Comparison of ENCODE assay signal across 8 cellular contexts in the genomic region with DNA sequence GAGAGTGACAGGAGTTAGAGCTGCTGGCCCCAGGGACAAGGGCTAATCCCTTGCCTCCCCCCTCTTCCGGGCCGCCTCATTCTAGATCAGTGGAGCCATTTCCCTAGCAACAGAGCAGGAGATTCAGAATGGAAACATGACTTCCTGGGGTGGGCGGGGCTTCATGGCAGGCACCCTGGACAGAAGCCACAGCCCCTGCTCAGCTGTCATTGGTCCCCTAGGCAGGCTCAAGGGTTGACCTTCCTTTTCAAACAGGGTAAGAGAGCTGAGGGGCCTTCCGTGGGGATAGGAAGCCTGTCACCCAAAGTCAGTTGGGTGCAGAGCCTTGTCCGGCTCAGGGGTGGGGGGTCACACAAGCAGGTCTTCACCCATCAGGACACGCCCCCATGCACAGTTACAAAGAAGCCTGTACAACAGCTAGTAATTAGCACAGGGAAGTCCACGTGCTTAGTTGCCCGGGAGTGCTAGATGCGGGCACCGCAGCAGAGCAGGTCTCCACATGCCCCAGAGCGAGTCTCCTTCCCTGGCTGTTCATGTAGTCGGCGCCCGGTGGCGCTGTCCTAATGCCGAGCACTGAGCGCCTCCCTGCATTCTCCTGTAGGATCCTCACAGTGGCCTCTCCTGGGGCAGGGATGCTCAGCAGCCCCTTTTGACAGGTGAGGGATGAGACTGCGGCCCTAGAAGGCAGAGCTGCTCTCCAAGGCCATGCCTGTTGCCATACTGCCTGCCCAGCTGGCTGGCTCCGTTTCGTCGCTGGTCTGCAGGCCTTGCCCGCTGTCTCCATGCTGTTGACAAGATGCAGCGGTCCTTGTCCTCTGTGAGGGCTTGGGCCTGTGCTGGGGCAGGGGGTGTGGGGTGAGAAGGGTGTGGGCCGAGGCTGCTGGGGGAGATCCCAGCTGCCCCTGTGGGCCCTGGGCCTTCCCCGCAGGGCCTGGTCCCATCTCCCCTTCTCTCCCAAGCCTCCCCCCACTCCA. TPM values are rescaled to one million over a fixed set of nuclear protein-coding genes. Genes with fewer than 3 reads are reported as not detected.
DNase-seq lines count a peak whose midpoint lies in the region; ATAC-seq lines count a peak whose summit lies in the region.

No MANE protein-coding gene starts in this region.

- no peak for ATAC-seq in effector memory CD8-positive, alpha-beta T cell (replicated peaks)
- ATAC-seq in stimulated activated naive CD8-positive, alpha-beta T cell treated with anti-CD3 and anti-CD28 coated beads, Interleukin-15, amount 100 ng/mL, for 72 hours, result peak; percentile 29

- H3K27ac Mint-ChIP-seq in T-helper 2 cell treated with Interferon-gamma antibody and Interleukin-4, amounts not matched to agents 5 μg/mL and 100 μg/mL, for 36 hours, result peak overlapping the region; percentile 72
- peak overlapping the region; percentile 46 to 63 for H3K27ac Mint-ChIP-seq in effector memory CD8-positive, alpha-beta T cell
- peak overlapping the region; percentile 82 for H3K27ac Mint-ChIP-seq in stimulated activated naive CD8-positive, alpha-beta T cell treated with anti-CD3 and anti-CD28 coated beads, Interleukin-15, amount 100 ng/mL, for 72 hours

- peaks cover 21% of the 10 kb centered on the region for H3K4me1 Mint-ChIP-seq in T-helper 2 cell treated with Interferon-gamma antibody and Interleukin-4, amounts not matched to agents 5 μg/mL and 100 μg/mL, for 36 hours (ENCODE audit: low read depth)
- H3K4me1 Mint-ChIP-seq in effector memory CD8-positive, alpha-beta T cell (ENCODE audit: low read depth in 2 of 2), result peaks cover 15 to 18% of the 10 kb centered on the region in 2 donors
- peaks cover 58% of the 10 kb centered on the region for H3K4me1 Mint-ChIP-seq in stimulated activated naive CD8-positive, alpha-beta T cell treated with anti-CD3 and anti-CD28 coated beads, Interleukin-15, amount 100 ng/mL, for 72 hours

- no peaks in the 10 kb centered on the region for H3K9me3 Mint-ChIP-seq in T-helper 2 cell treated with Interferon-gamma antibody and Interleukin-4, amounts not matched to agents 5 μg/mL and 100 μg/mL, for 36 hours
- H3K9me3 Mint-ChIP-seq in effector memory CD8-positive, alpha-beta T cell, result no peaks in the 10 kb centered on the region
- no peaks in the 10 kb centered on the region for H3K9me3 Mint-ChIP-seq in stimulated activated naive CD8-positive, alpha-beta T cell treated with anti-CD3 and anti-CD28 coated beads, Interleukin-15, amount 100 ng/mL, for 72 hours

- peaks cover 5% of the 10 kb centered on the region for H3K36me3 Mint-ChIP-seq in T-helper 2 cell treated with Interferon-gamma antibody and Interleukin-4, amounts not matched to agents 5 μg/mL and 100 μg/mL, for 36 hours (ENCODE audit: low read depth)
- H3K36me3 Mint-ChIP-seq in effector memory CD8-positive, alpha-beta T cell (ENCODE audit: insufficient read depth), result peaks cover 22% of the 10 kb centered on the region

- peak; percentile 17 for DNase-seq in activated CD8-positive, alpha-beta memory T cell treated with anti-CD3 and anti-CD28 coated beads, Interleukin-2, amount 50 U/mL, for 4 hours
- DNase-seq in activated CD8-positive, alpha-beta memory T cell treated with anti-CD3 and anti-CD28 coated beads for 24 hours, result no peak
- DNase-seq in NCI-H1417 treated with DMSO at 0.1 percent for 48 hours (lab: John Stamatoyannopoulos, UW) (peak; percentile 70), lung microvascular endothelial cell (ENCODE audit: low read depth in 2 of 2) (peak; percentile 88 to 95)
- DNase-seq in T-helper 2 cell treated with Interferon-gamma antibody and Interleukin-4, amounts not matched to agents 5 μg/mL and 100 μg/mL, for 36 hours (ENCODE audit: low spot score), result peak; percentile 57
- no peak for DNase-seq in effector memory CD8-positive, alpha-beta T cell
- peak in 1 of 2 donors; percentile 56 for DNase-seq in stimulated activated naive CD8-positive, alpha-beta T cell treated with anti-CD3 and anti-CD28 coated beads, Interleukin-15, amount 100 ng/mL, for 72 hours
- DNase-seq in NK-92 treated with Interleukin-12 subunit alpha and Interleukin-12 subunit beta, amount 100 ng/mL, for 24 hours (lab: John Stamatoyannopoulos, UW), result no peak

- H3K27me3 Mint-ChIP-seq in T-helper 2 cell treated with Interferon-gamma antibody and Interleukin-4, amounts not matched to agents 5 μg/mL and 100 μg/mL, for 36 hours (ENCODE audit: low read depth), result no peaks in the 10 kb centered on the region
- H3K27me3 Mint-ChIP-seq in effector memory CD8-positive, alpha-beta T cell, result no peaks in the 10 kb centered on the region
- no peaks in the 10 kb centered on the region for H3K27me3 Mint-ChIP-seq in stimulated activated naive CD8-positive, alpha-beta T cell treated with anti-CD3 and anti-CD28 coated beads, Interleukin-15, amount 100 ng/mL, for 72 hours

- H3K4me3 Mint-ChIP-seq in T-helper 2 cell treated with Interferon-gamma antibody and Interleukin-4, amounts not matched to agents 5 μg/mL and 100 μg/mL, for 36 hours, result no peak overlapping the region
- H3K4me3 Mint-ChIP-seq in effector memory CD8-positive, alpha-beta T cell, result no peak overlapping the region
- no peak overlapping the region for H3K4me3 Mint-ChIP-seq in stimulated activated naive CD8-positive, alpha-beta T cell treated with anti-CD3 and anti-CD28 coated beads, Interleukin-15, amount 100 ng/mL, for 72 hours

RNA-seq across cellular contexts. Expression of gene TMEM201, which starts 5.1 kb away (rescaled TPM):
- 2.0 and 3.6 TPM in 2 replicates for total RNA-seq in lung microvascular endothelial cell

RNA-seq across cellular contexts. Expression of gene SLC25A33, which starts 54.5 kb away (rescaled TPM):
- total RNA-seq in lung microvascular endothelial cell, result 3.7 and 4.6 TPM in 2 replicates

RNA-seq across cellular contexts. Expression of gene PIK3CD, which starts 57.8 kb away (rescaled TPM):
- total RNA-seq in lung microvascular endothelial cell, result 2.4 and 2.8 TPM in 2 replicates

Comparison
In these comparisons a context has a peak if more than half of its experiments do, and no peak if none do; other contexts are left out.
1. DNase-seq: peak in activated CD8-positive, alpha-beta memory T cell treated with anti-CD3 and anti-CD28 coated beads, Interleukin-2, amount 50 U/mL, for 4 hours (single experiment), NCI-H1417 treated with DMSO at 0.1 percent for 48 hours (single experiment), T-helper 2 cell treated with Interferon-gamma antibody and Interleukin-4, amounts not matched to agents 5 μg/mL and 100 μg/mL, for 36 hours (single experiment) and lung microvascular endothelial cell (2 of 2); none in activated CD8-positive, alpha-beta memory T cell treated with anti-CD3 and anti-CD28 coated beads for 24 hours (single experiment), effector memory CD8-positive, alpha-beta T cell (0 of 3) and NK-92 treated with Interleukin-12 subunit alpha and Interleukin-12 subunit beta, amount 100 ng/mL, for 24 hours (single experiment).
2. Peak in every context shown above with its lines, with median percentiles within 50 percentile points of each other: H3K27ac Mint-ChIP-seq.